In genomic region chr2:174553811-174554493, GRCh38 we compare ENCODE assay signal across 8 cellular contexts. TPM values are rescaled to one million over a fixed set of nuclear protein-coding genes. Genes with fewer than 3 reads are reported as not detected.
DNase-seq lines count a peak whose midpoint lies in the region; ATAC-seq and TF ChIP-seq lines count a peak whose summit lies in the region.

No MANE protein-coding gene starts in this region.

- BruUV-seq in mammary epithelial cell (replicated peaks; lab: Mats Ljungman, UMichigan), result no TSS peak

- no peaks in the 10 kb centered on the region for H3K4me1 ChIP-seq in upper lobe of right lung
- no peaks in the 10 kb centered on the region for H3K4me1 ChIP-seq in mammary epithelial cell (ENCODE audit: insufficient read depth, low read length)

- no peak overlapping the region for H3K4me2 ChIP-seq in mammary epithelial cell (ENCODE audit: insufficient read depth, low read depth, low read length)

- in situ Hi-C loops in mammary epithelial cell (cut with MboI; ENCODE audit: low sequenced_read_pairs in 2 of 2), result no loop called here

- peaks cover 40% of the 10 kb centered on the region for H3K4me1 Mint-ChIP-seq in activated T-cell treated with anti-CD3 and anti-CD28 coated beads, Interleukin-2, amount 50 U/mL, for 72 hours (ENCODE audit: low read depth)
- H3K4me1 Mint-ChIP-seq in activated CD4-positive, alpha-beta memory T cell treated with anti-CD3 and anti-CD28 coated beads, Interleukin-2, amount 10 ng/mL, durations not matched to agents 7 days and 5 days, result peaks cover 43% of the 10 kb centered on the region

- H3K27ac ChIP-seq in upper lobe of right lung, result no peak overlapping the region
- no peak overlapping the region for H3K27ac ChIP-seq in mammary epithelial cell (ENCODE audit: insufficient read depth, low read depth, low read length)

- WGBS in mammary epithelial cell (ENCODE audit: low coverage, missing lambda C conversion rate), result 80% methylated on average over 5 of the region's 5 CpGs

- DNase-seq in activated T-cell treated with anti-CD3 and anti-CD28 coated beads, Interleukin-2, amount 50 U/mL, for 72 hours, result no peak
- no peak for DNase-seq in activated T-cell treated with anti-CD3 and anti-CD28 coated beads, Interleukin-2, amount 50 U/mL, for 1 hour
- peak; percentile 57 for DNase-seq in activated CD4-positive, alpha-beta memory T cell treated with anti-CD3 and anti-CD28 coated beads, Interleukin-2, amount 10 ng/mL, durations not matched to agents 7 days and 5 days
- DNase-seq in upper lobe of right lung (no peak), DMS 273 (lab: John Stamatoyannopoulos, UW; ENCODE audit: unreplicated experiment) (no peak), mammary epithelial cell (no peak)

- no peaks in the 10 kb centered on the region for H3K9me3 Mint-ChIP-seq in activated T-cell treated with anti-CD3 and anti-CD28 coated beads, Interleukin-2, amount 50 U/mL, for 72 hours
- peaks cover 5% of the 10 kb centered on the region for H3K9me3 Mint-ChIP-seq in activated CD4-positive, alpha-beta memory T cell treated with anti-CD3 and anti-CD28 coated beads, Interleukin-2, amount 10 ng/mL, durations not matched to agents 7 days and 5 days

- no peaks in the 10 kb centered on the region for H3K9me3 ChIP-seq in upper lobe of right lung
- H3K9me3 ChIP-seq in mammary epithelial cell (replicated peaks; ENCODE audit: insufficient read depth, low read length), result no peaks in the 10 kb centered on the region

- TF ChIP-seq CTCF in upper lobe of right lung (IDR thresholded peaks at IDR 0.05) (no peak), mammary epithelial cell (conservative IDR thresholded peaks at IDR 0.05 in 1 of 2, IDR thresholded peaks at IDR 0.05 in 1 of 2; ENCODE audit: extremely low read depth in 1 of 2, insufficient read depth in 1 of 2, low read depth in 1 of 2, low read length in 2 of 2) (no peak)

- H4K20me1 ChIP-seq in mammary epithelial cell (ENCODE audit: insufficient read depth, low read length), result no peaks in the 10 kb centered on the region

- no peaks in the 10 kb centered on the region for H3K36me3 Mint-ChIP-seq in activated T-cell treated with anti-CD3 and anti-CD28 coated beads, Interleukin-2, amount 50 U/mL, for 72 hours (ENCODE audit: insufficient read depth in 2 of 2)
- H3K36me3 Mint-ChIP-seq in activated CD4-positive, alpha-beta memory T cell treated with anti-CD3 and anti-CD28 coated beads, Interleukin-2, amount 10 ng/mL, durations not matched to agents 7 days and 5 days (ENCODE audit: low read depth), result peaks cover 33% of the 10 kb centered on the region

- peaks cover 5% of the 10 kb centered on the region for H3K36me3 ChIP-seq in upper lobe of right lung
- no peaks in the 10 kb centered on the region for H3K36me3 ChIP-seq in mammary epithelial cell (ENCODE audit: insufficient read depth, low read length)

- H3K27me3 Mint-ChIP-seq in activated T-cell treated with anti-CD3 and anti-CD28 coated beads, Interleukin-2, amount 50 U/mL, for 72 hours (ENCODE audit: low read depth), result no peaks in the 10 kb centered on the region
- H3K27me3 Mint-ChIP-seq in activated CD4-positive, alpha-beta memory T cell treated with anti-CD3 and anti-CD28 coated beads, Interleukin-2, amount 10 ng/mL, durations not matched to agents 7 days and 5 days, result no peaks in the 10 kb centered on the region

- peak overlapping the region; percentile 8 to 24 for H3K4me3 Mint-ChIP-seq in activated T-cell treated with anti-CD3 and anti-CD28 coated beads, Interleukin-2, amount 50 U/mL, for 72 hours
- H3K4me3 Mint-ChIP-seq in activated CD4-positive, alpha-beta memory T cell treated with anti-CD3 and anti-CD28 coated beads, Interleukin-2, amount 10 ng/mL, durations not matched to agents 7 days and 5 days, result peak overlapping the region; percentile 25

- no peak overlapping the region for H3K4me3 ChIP-seq in upper lobe of right lung
- no peak overlapping the region for H3K4me3 ChIP-seq in mammary epithelial cell (replicated peaks in 1 of 3; ENCODE audit: insufficient read depth in 1 of 3, low read depth in 2 of 3, low read length in 3 of 3)

- intact Hi-C loops in upper lobe of right lung (cut with DNase I) (no loop called here), mammary epithelial cell (cut with micrococcal nuclease) (no loop called here)

- CTCF ChIA-PET in activated CD4-positive, alpha-beta memory T cell treated with anti-CD3 and anti-CD28 coated beads, Interleukin-2, amount 10 ng/mL, durations not matched to agents 7 days and 5 days (lab: Charles Lee), result interaction anchor here (1.1 to 3.9 kb wide), 3 partner anchors 91 to 135 kb away, joined by 3 to 25 read pairs (median 4); no protein-coding TSS in a partner anchor
- CTCF ChIA-PET in mammary epithelial cell (lab: Charles Lee; ENCODE audit: low non-redundant PET), result no interaction called here

- POLR2A ChIA-PET in activated CD4-positive, alpha-beta memory T cell treated with anti-CD3 and anti-CD28 coated beads, Interleukin-2, amount 10 ng/mL, durations not matched to agents 7 days and 5 days (lab: Charles Lee), result interaction anchor here (1.0 to 2.5 kb wide), 4 partner anchors 13 to 134 kb away, joined by 3 to 10 read pairs (median 4); no protein-coding TSS in a partner anchor

- H3K9ac ChIP-seq in mammary epithelial cell (ENCODE audit: insufficient read depth, low read length), result no peak overlapping the region

- dilution Hi-C loops in mammary epithelial cell (cut with HindIII; ENCODE audit: low sequenced_read_pairs), result no loop called here

- peak in 1 of 2 donors; percentile 26 for ATAC-seq in activated T-cell treated with anti-CD3 and anti-CD28 coated beads, Interleukin-2, amount 50 U/mL, for 72 hours (replicated peaks in 1 of 2)
- ATAC-seq in HG03460 (IDR thresholded peaks at IDR 0.05; ENCODE audit: unreplicated experiment) (peak; percentile 68), upper lobe of right lung (peak; percentile 58), HG03442 (IDR thresholded peaks at IDR 0.05; ENCODE audit: unreplicated experiment) (no peak)

- H3K27ac Mint-ChIP-seq in activated T-cell treated with anti-CD3 and anti-CD28 coated beads, Interleukin-2, amount 50 U/mL, for 72 hours, result peak overlapping the region; percentile 30
- H3K27ac Mint-ChIP-seq in activated CD4-positive, alpha-beta memory T cell treated with anti-CD3 and anti-CD28 coated beads, Interleukin-2, amount 10 ng/mL, durations not matched to agents 7 days and 5 days, result peak overlapping the region; percentile 77

- H2AFZ ChIP-seq in mammary epithelial cell (ENCODE audit: low read depth, low read length), result no peak overlapping the region

- H3K79me2 ChIP-seq in mammary epithelial cell (ENCODE audit: insufficient read depth, low read length), result no peaks in the 10 kb centered on the region

- H3K27me3 ChIP-seq in upper lobe of right lung (no peaks in the 10 kb centered on the region), mammary epithelial cell (ENCODE audit: insufficient read depth, low read length) (no peaks in the 10 kb centered on the region)

RNA-seq across cellular contexts. Expression of gene WIPF1, which starts 43.7 kb away (rescaled TPM):
- total RNA-seq in activated T-cell treated with anti-CD3 and anti-CD28 coated beads, Interleukin-2, amount 50 U/mL, for 72 hours, result 100 to 1,000 TPM; 198 to 237 TPM
- total RNA-seq in activated CD4-positive, alpha-beta memory T cell treated with anti-CD3 and anti-CD28 coated beads, Interleukin-2, amount 10 ng/mL, durations not matched to agents 7 days and 5 days, result 100 to 1,000 TPM; 574 to 590 TPM
- total RNA-seq in upper lobe of right lung (71.5 TPM), mammary epithelial cell (1 to 10 TPM in 1 of 2 donors, not detected in 1; 1.0 TPM)
- polyA plus RNA-seq in mammary epithelial cell, result 0.08 TPM
- not detected for polyA minus RNA-seq in mammary epithelial cell

Comparison
In these comparisons a context has a peak if more than half of its experiments do, and no peak if none do; other contexts are left out.
1. RNA of gene WIPF1, which starts 43.7 kb away (total RNA-seq): 574 to 590 TPM in activated CD4-positive, alpha-beta memory T cell treated with anti-CD3 and anti-CD28 coated beads, Interleukin-2, amount 10 ng/mL, durations not matched to agents 7 days and 5 days, 198 to 237 TPM in activated T-cell treated with anti-CD3 and anti-CD28 coated beads, Interleukin-2, amount 50 U/mL, for 72 hours and 71.5 TPM in upper lobe of right lung (single experiment); 1.0 TPM in mammary epithelial cell; every median in the first group is over 10 times any median in the second.